In genomic region chr5:41410307-41410706, GRCh38 we compare ENCODE assay signal across 22 cellular contexts.
"Had no signal": no experiment of that assay in that cellular context is flagged by ENCODE, and none has a peak within 500 bp of the region (broad histone marks: within the 10 kb centered on the region; RNA-seq: fewer than 3 reads in every experiment).

No MANE protein-coding gene starts in this region.

- FAIRE-seq: astrocyte had no signal

- ATAC-seq: activated T-cell treated with anti-CD3 and anti-CD28 coated beads, Interleukin-2, amount 50 U/mL, for 4 hours; gastroesophageal sphincter; left cardiac atrium; lower lobe of right lung; upper lobe of right lung had no signal

- H3K27me3 ChIP-seq: adrenal gland, esophagus squamous epithelium, gastroesophageal sphincter, upper lobe of right lung had no signal

- H3K27ac ChIP-seq: coronary artery, esophagus squamous epithelium, gastroesophageal sphincter, lower lobe of right lung, upper lobe of right lung had no signal

- H3K9me3 ChIP-seq: adrenal gland, esophagus squamous epithelium, gastroesophageal sphincter, lower lobe of right lung, upper lobe of right lung had no signal

- H3K36me3 ChIP-seq: adrenal gland, esophagus squamous epithelium, gastroesophageal sphincter, lower lobe of right lung, upper lobe of right lung had no signal

- DNase-seq: activated B cell treated with CpG ODN at 0.5 μM for 24 hours; activated CD4-positive, alpha-beta T cell treated with anti-CD3 and anti-CD28 coated beads for 4 hours; activated CD4-positive, alpha-beta T cell treated with anti-CD3 and anti-CD28 coated beads, Interleukin-2, amount 50 U/mL, for 48 hours; activated CD8-positive, alpha-beta memory T cell treated with anti-CD3 and anti-CD28 coated beads, Interleukin-2, amount 50 U/mL, for 48 hours; activated naive CD4-positive, alpha-beta T cell; activated T-cell treated with anti-CD3 and anti-CD28 coated beads, Interleukin-2, amount 50 U/mL, for 4 hours; adrenal gland; esophagus squamous epithelium; head of caudate nucleus; islet precursor cell; left cardiac atrium; lower lobe of right lung; naive B cell; occipital lobe; posterior cingulate gyrus; stimulated activated CD4-positive, alpha-beta T cell treated with anti-CD3 and anti-CD28 coated beads, Interleukin-4, amount 100 ng/mL, for 24 hours; stimulated activated naive CD4-positive, alpha-beta T cell treated with Interleukin-2 at 50 U/mL for 16 hours; T1000; upper lobe of right lung had no signal

- H3K4me1 ChIP-seq: esophagus squamous epithelium, gastroesophageal sphincter, lower lobe of right lung, upper lobe of right lung had no signal

- H3K4me3 ChIP-seq: adrenal gland, coronary artery, esophagus squamous epithelium, gastroesophageal sphincter, lower lobe of right lung, upper lobe of right lung had no signal
